In the genomic region with DNA sequence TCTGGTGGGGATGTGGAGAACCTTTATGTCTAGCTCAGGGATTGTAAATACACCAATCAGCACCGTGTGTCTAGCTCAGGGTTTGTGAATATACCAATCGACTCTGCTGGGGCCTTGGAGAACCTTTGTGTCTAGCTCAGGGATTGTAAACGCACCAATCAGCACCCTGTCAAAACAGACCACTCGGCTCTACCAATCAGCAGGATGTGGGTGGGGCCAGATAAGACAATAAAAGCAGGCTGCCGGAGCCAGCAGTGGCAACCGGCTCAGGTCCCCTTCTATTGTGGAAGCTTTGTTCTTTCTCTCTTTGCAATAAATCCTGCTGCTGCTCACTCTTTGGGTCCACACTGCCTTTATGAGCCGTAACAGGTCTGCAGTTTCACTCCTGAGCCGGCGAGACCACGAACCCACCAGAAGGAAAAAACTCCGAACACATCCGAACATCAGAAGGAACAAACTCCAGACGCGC, we compare ENCODE assay signal across 7 cellular contexts. TPM values are rescaled to one million over a fixed set of nuclear protein-coding genes. Genes with fewer than 3 reads are reported as not detected.
DNase-seq lines count a peak whose midpoint lies in the region; ATAC-seq, FAIRE-seq and TF ChIP-seq lines count a peak whose summit lies in the region.
"Not testable (repeated sequence)": the region's sequence is repeated elsewhere in the genome, so short reads cannot be mapped to it uniquely, and the experiment has no call there.

No MANE protein-coding gene starts in this region.

- FAIRE-seq in GM12891 (lab: Jason Lieb, UNC): not testable (repeated sequence)

- H3K27ac ChIP-seq in mesodermal cell (ENCODE audit: low read depth, low read length, severe bottlenecking): peak overlapping the region; percentile 29

- ATAC-seq in activated CD4-positive, CD25-positive, alpha-beta regulatory T cell treated with anti-CD3 and anti-CD28 coated beads, Interleukin-2, amount 50 U/mL, for 24 hours: peak; percentile 12 to 19

- WGBS in mesodermal cell (ENCODE audit: insufficient coverage in 2 of 2), 2 experiments: 85 to 97% methylated on average over 4 to 6 of the region's 14 CpGs

- not testable (repeated sequence) for H3K27me3 ChIP-seq in skeletal muscle satellite cell (ENCODE audit: control insufficient read depth, insufficient read depth, low read length)

- not testable (repeated sequence) for TF ChIP-seq CTCF in astrocyte of the spinal cord (IDR thresholded peaks at IDR 0.05; ENCODE audit: low read depth, low read length); fibroblast of villous mesenchyme (IDR thresholded peaks at IDR 0.05; ENCODE audit: insufficient read depth, low read depth, low read length)

- not testable (repeated sequence) for DNase-seq in GM12891 (ENCODE audit: insufficient read length, low spot score); astrocyte of the spinal cord (ENCODE audit: low read depth, low spot score); fibroblast of villous mesenchyme (ENCODE audit: low read depth)
- peak; percentile 26 to 37 for DNase-seq in NCI-H526 (lab: John Stamatoyannopoulos, UW)

- peaks cover 24% of the 10 kb centered on the region for H3K36me3 ChIP-seq in mesodermal cell (ENCODE audit: control insufficient read depth, insufficient read depth, low read length)
- H3K36me3 ChIP-seq in skeletal muscle satellite cell (ENCODE audit: insufficient read depth, low read length): not testable (repeated sequence)

- peak; percentile 27; the same call in 1 of the 2 replicates for TF ChIP-seq POLR2A in GM12891 (IDR thresholded peaks at IDR 0.05; ENCODE audit: low read depth, low read length)

- not testable (repeated sequence) for H3K4me1 ChIP-seq in mesodermal cell (ENCODE audit: control insufficient read depth, insufficient read depth, low read length, poor library complexity, severe bottlenecking)
- peaks cover 26% of the 10 kb centered on the region for H3K4me1 ChIP-seq in skeletal muscle satellite cell (ENCODE audit: control insufficient read depth, insufficient read depth, low read length)

- H3K4me3 ChIP-seq in astrocyte of the spinal cord (ENCODE audit: low read depth, low read length): peak overlapping the region; percentile 56
- peak overlapping the region; percentile 69 for H3K4me3 ChIP-seq in fibroblast of villous mesenchyme (ENCODE audit: low read depth, low read length)
- peak overlapping the region; percentile 76 for H3K4me3 ChIP-seq in mesodermal cell (ENCODE audit: extremely low read depth, insufficient read depth, low read length, poor library complexity, severe bottlenecking)
- peak overlapping the region; percentile 89 for H3K4me3 ChIP-seq in skeletal muscle satellite cell (ENCODE audit: low read length)

- H3K9ac ChIP-seq in skeletal muscle satellite cell (ENCODE audit: low read depth, low read length): peak overlapping the region; percentile 82

- in situ Hi-C loops in astrocyte of the spinal cord (cut with HindIII; ENCODE audit: low sequenced_read_pairs): not testable (repeated sequence)

- H3K4me2 ChIP-seq in skeletal muscle satellite cell (ENCODE audit: low read length): peak overlapping the region; percentile 94

- H3K9me3 ChIP-seq in mesodermal cell (ENCODE audit: control insufficient read depth, low read length); skeletal muscle satellite cell (replicated peaks; ENCODE audit: low read length): not testable (repeated sequence)

RNA-seq across cellular contexts. Expression of a gene that starts 20.5 kb away (rescaled TPM):
- polyA plus RNA-seq in GM12891 (2012; ENCODE audit: low read depth, missing spikeins): not detected
- total RNA-seq in fibroblast of villous mesenchyme: not detected in 2 replicates
- not detected for polyA plus RNA-seq in mesodermal cell (2013, experiment 1 of 2)
- not detected for polyA plus RNA-seq in mesodermal cell (2013, experiment 2 of 2)
- under 0.01 and 0.22 TPM in 2 replicates for total RNA-seq in skeletal muscle satellite cell (2012; rRNA removed)

RNA-seq across cellular contexts. Expression of a gene that starts 32.7 kb away (rescaled TPM):
- 84.5 TPM for polyA plus RNA-seq in GM12891 (2012; ENCODE audit: low read depth, missing spikeins)
- total RNA-seq in fibroblast of villous mesenchyme: 105 and 127 TPM in 2 replicates
- polyA plus RNA-seq in mesodermal cell (2013, experiment 1 of 2): 238 TPM
- polyA plus RNA-seq in mesodermal cell (2013, experiment 2 of 2): 238 TPM
- 96.6 and 106 TPM in 2 replicates for total RNA-seq in skeletal muscle satellite cell (2012; rRNA removed)

RNA-seq across cellular contexts. Expression of a gene that starts 36.4 kb away (rescaled TPM):
- polyA plus RNA-seq in GM12891 (2012; ENCODE audit: low read depth, missing spikeins): 27.7 TPM
- total RNA-seq in fibroblast of villous mesenchyme: 34.1 and 42.7 TPM in 2 replicates
- polyA plus RNA-seq in mesodermal cell (2013, experiment 1 of 2): 47.3 TPM
- polyA plus RNA-seq in mesodermal cell (2013, experiment 2 of 2): 44.8 TPM
- total RNA-seq in skeletal muscle satellite cell (2012; rRNA removed): 31.7 and 33.5 TPM in 2 replicates

RNA-seq across cellular contexts. Expression of a gene that starts 42.7 kb away (rescaled TPM):
- polyA plus RNA-seq in GM12891 (2012; ENCODE audit: low read depth, missing spikeins): 10.5 TPM
- 10.4 and 12.6 TPM in 2 replicates for total RNA-seq in fibroblast of villous mesenchyme
- 22.5 TPM for polyA plus RNA-seq in mesodermal cell (2013, experiment 1 of 2)
- 20.0 TPM for polyA plus RNA-seq in mesodermal cell (2013, experiment 2 of 2)
- 13.1 and 14.2 TPM in 2 replicates for total RNA-seq in skeletal muscle satellite cell (2012; rRNA removed)
